Comparison of ENCODE assay signal across 12 cellular contexts in genomic region chr22:41561788-41562187, GRCh38. TPM values are rescaled to one million over a fixed set of nuclear protein-coding genes. Genes with fewer than 3 reads are reported as not detected.
A peak's percentile ranks its signal among the peaks of the same experiment; 100 is the strongest.
DNase-seq lines count a peak whose midpoint lies in the region; ATAC-seq and TF ChIP-seq lines count a peak whose summit lies in the region.
"Had no signal": no experiment of that assay in that cellular context is flagged by ENCODE, and none has a peak within 500 bp of the region (broad histone marks: within the 10 kb centered on the region; RNA-seq: fewer than 3 reads in every experiment).

No MANE protein-coding gene starts in this region.

- DNase-seq in Panc1 (ENCODE audit: low read depth, low spot score) = no peak
- DNase-seq in esophagus squamous epithelium (lab: John Stamatoyannopoulos, UW) = no peak
- no peak for DNase-seq in upper lobe of left lung
- DNase-seq in T-helper 9 cell = no peak
- DNase-seq in NCI-H2171 (lab: John Stamatoyannopoulos, UW) = no peak
- DNase-seq: activated CD4-positive, alpha-beta T cell treated with anti-CD3 and anti-CD28 coated beads for 4 hours; central memory CD4-positive, alpha-beta T cell; NCI-H187 treated with DMSO at 0.1 percent for 48 hours had no signal

- no peaks in the 10 kb centered on the region for H3K9me3 ChIP-seq in Panc1 (ENCODE audit: control insufficient read depth, insufficient read depth, low read depth, low read length)
- no peaks in the 10 kb centered on the region for H3K9me3 ChIP-seq in esophagus squamous epithelium
- H3K9me3 ChIP-seq in mucosa of stomach (ENCODE audit: control insufficient read depth, low read length) = no peaks in the 10 kb centered on the region
- H3K9me3 ChIP-seq in upper lobe of left lung = no peaks in the 10 kb centered on the region

- POLR2A ChIA-PET in Panc1 (lab: Charles Lee) = no interaction called here

- H3K36me3 ChIP-seq in Panc1 (ENCODE audit: control insufficient read depth, insufficient read depth, low read length) (no peaks in the 10 kb centered on the region), esophagus squamous epithelium (no peaks in the 10 kb centered on the region), mucosa of stomach (ENCODE audit: control insufficient read depth, insufficient read depth, low read length) (no peaks in the 10 kb centered on the region), upper lobe of left lung (no peaks in the 10 kb centered on the region)

- H3K27ac ChIP-seq in Panc1 (ENCODE audit: low read length) (peak overlapping the region; percentile 70; the same call in 1 of the 2 replicates), esophagus squamous epithelium (peak overlapping the region in 3 of 4 donors; percentile 66 to 91 (median 74)), upper lobe of left lung (peak overlapping the region in 3 of 4 donors; percentile 42 to 84 (median 71))

- TF ChIP-seq POLR2A in esophagus squamous epithelium (IDR thresholded peaks at IDR 0.05) (no peak), upper lobe of left lung (IDR thresholded peaks at IDR 0.05) (no peak)

- 69 to 100% methylated on average over 1 to 4 of the region's 5 CpGs for WGBS in esophagus squamous epithelium, 2 donors
- 72 to 79% methylated on average over 4 to 5 of the region's 5 CpGs for WGBS in upper lobe of left lung, 2 donors

- CTCF ChIA-PET in Panc1 (lab: Charles Lee) = no interaction called here

- H3K4me3 ChIP-seq in Panc1 (ENCODE audit: low read depth in 2 of 2, low read length in 2 of 2) (no peak overlapping the region), esophagus squamous epithelium (peak overlapping the region in 3 of 4 donors; percentile 31 to 57 (median 37)), mucosa of stomach (ENCODE audit: low read length) (no peak overlapping the region), upper lobe of left lung (peak overlapping the region in 3 of 4 donors; percentile 6 to 38 (median 35))
- H3K4me3 ChIP-seq: K562 had no signal

- no TSS peak for BruUV-seq in Panc1 (replicated peaks; lab: Mats Ljungman, UMichigan)

- H3K27me3 ChIP-seq in Panc1 (ENCODE audit: control insufficient read depth, insufficient read depth, low read length) = no peaks in the 10 kb centered on the region
- H3K27me3 ChIP-seq in esophagus squamous epithelium = peaks cover 0 to 46% (median 0%) of the 10 kb centered on the region in 4 donors
- H3K27me3 ChIP-seq in mucosa of stomach (ENCODE audit: control insufficient read depth, insufficient read depth, low read length) = peaks cover 3% of the 10 kb centered on the region
- no peaks in the 10 kb centered on the region for H3K27me3 ChIP-seq in upper lobe of left lung

- ATAC-seq in Panc1 = 0 out of 2 replicates have a peak, but pooled peaks have one; percentile 3
- no peak for ATAC-seq in upper lobe of left lung (ENCODE audit: low FRiP score in 2 of 2)
- no peak for ATAC-seq in GM19351 (IDR thresholded peaks at IDR 0.05; ENCODE audit: unreplicated experiment)
- ATAC-seq in HG02678 (IDR thresholded peaks at IDR 0.05; ENCODE audit: unreplicated experiment) = no peak
- ATAC-seq: K562 had no signal

- intact Hi-C loops in Panc1 (cut with micrococcal nuclease; ENCODE audit: unreplicated experiment) = no loop called here
- intact Hi-C loops in esophagus squamous epithelium (cut with DNase I) = no loop called here

- no peak for TF ChIP-seq EP300 in upper lobe of left lung (IDR thresholded peaks at IDR 0.05)

- peak overlapping the region; percentile 47 for H3K9ac ChIP-seq in mucosa of stomach (ENCODE audit: low read length)

- in situ Hi-C loops in Panc1 (cut with HindIII; ENCODE audit: low pct_unique_long_range_greater_than_20kb, low sequenced_read_pairs) = no loop called here

- TF ChIP-seq CTCF in Panc1 (IDR thresholded peaks at IDR 0.05) (no peak), esophagus squamous epithelium (IDR thresholded peaks at IDR 0.05) (no peak), upper lobe of left lung (IDR thresholded peaks at IDR 0.05) (no peak)

- peaks cover 51% of the 10 kb centered on the region for H3K4me1 ChIP-seq in Panc1 (ENCODE audit: control insufficient read depth, insufficient read depth, low read length)
- H3K4me1 ChIP-seq in esophagus squamous epithelium = peaks cover 3 to 58% (median 13%) of the 10 kb centered on the region in 3 donors
- peaks cover 9% of the 10 kb centered on the region for H3K4me1 ChIP-seq in mucosa of stomach (ENCODE audit: control insufficient read depth, insufficient read depth, low read length)
- peaks cover 4 to 23% (median 13%) of the 10 kb centered on the region in 4 donors for H3K4me1 ChIP-seq in upper lobe of left lung

RNA-seq across cellular contexts. Expression of gene CSDC2, which starts 1.0 kb away (rescaled TPM):
- total RNA-seq in Panc1 (2021; ENCODE audit: unreplicated experiment) = 1.5 TPM
- 1.6 TPM for polyA plus RNA-seq in Panc1 (2012; ENCODE audit: insufficient read length)
- total RNA-seq in esophagus squamous epithelium = 1 to 10 TPM in 2 of 4 donors, under 1 TPM in 2; 0.19 to 2.7 (median 0.73) TPM
- total RNA-seq in upper lobe of left lung = 1 to 10 TPM; 1.3 to 8.4 (median 5.7) TPM
- polyA plus RNA-seq: K562 had no signal

RNA-seq across cellular contexts. Expression of gene POLR3H, which starts 17.5 kb away (rescaled TPM):
- 46.6 TPM for total RNA-seq in Panc1 (2021; ENCODE audit: unreplicated experiment)
- 52.3 TPM for polyA plus RNA-seq in Panc1 (2012; ENCODE audit: insufficient read length)
- total RNA-seq in esophagus squamous epithelium = 10 to 100 TPM; 13.7 to 23.3 (median 16.1) TPM
- total RNA-seq in upper lobe of left lung = 10 to 100 TPM; 35.6 to 73.5 (median 53.0) TPM

RNA-seq across cellular contexts. Expression of gene PMM1, which starts 27.9 kb away (rescaled TPM):
- total RNA-seq in Panc1 (2021; ENCODE audit: unreplicated experiment) (30.5 TPM), esophagus squamous epithelium (10 to 100 TPM; 17.9 to 65.2 (median 49.5) TPM), upper lobe of left lung (100 to 1,000 TPM in 4 of 6 donors, 10 to 100 TPM in 2; 42.1 to 226 (median 105) TPM)
- polyA plus RNA-seq in Panc1 (2012; ENCODE audit: insufficient read length) = 32.9 TPM

RNA-seq across cellular contexts. Expression of gene DESI1, which starts 59.1 kb away (rescaled TPM):
- total RNA-seq in Panc1 (2021; ENCODE audit: unreplicated experiment) (33.5 TPM), esophagus squamous epithelium (10 to 100 TPM; 22.1 to 34.9 (median 28.4) TPM), upper lobe of left lung (10 to 100 TPM; 28.2 to 41.5 (median 31.1) TPM)
- polyA plus RNA-seq in Panc1 (2012; ENCODE audit: insufficient read length) = 14.9 TPM

RNA-seq across cellular contexts. Expression of gene XRCC6, which starts 59.3 kb away (rescaled TPM):
- total RNA-seq in Panc1 (2021; ENCODE audit: unreplicated experiment) (287 TPM), esophagus squamous epithelium (100 to 1,000 TPM; 161 to 295 (median 222) TPM), upper lobe of left lung (100 to 1,000 TPM in 5 of 6 donors, 10 to 100 TPM in 1; 83.8 to 209 (median 167) TPM)
- 246 TPM for polyA plus RNA-seq in Panc1 (2012; ENCODE audit: insufficient read length)

Comparison
In these comparisons a context has a peak if more than half of its experiments do, and no peak if none do; other contexts are left out.
1. H3K4me3 ChIP-seq: peak in esophagus squamous epithelium (3 of 4) and upper lobe of left lung (3 of 4); none in Panc1 (0 of 2) and mucosa of stomach (single experiment).
2. Peak in every context shown above with its lines, with median percentiles within 50 percentile points of each other: H3K27ac ChIP-seq.